8 cellular contexts compared by ENCODE assay signal in the genomic region with DNA sequence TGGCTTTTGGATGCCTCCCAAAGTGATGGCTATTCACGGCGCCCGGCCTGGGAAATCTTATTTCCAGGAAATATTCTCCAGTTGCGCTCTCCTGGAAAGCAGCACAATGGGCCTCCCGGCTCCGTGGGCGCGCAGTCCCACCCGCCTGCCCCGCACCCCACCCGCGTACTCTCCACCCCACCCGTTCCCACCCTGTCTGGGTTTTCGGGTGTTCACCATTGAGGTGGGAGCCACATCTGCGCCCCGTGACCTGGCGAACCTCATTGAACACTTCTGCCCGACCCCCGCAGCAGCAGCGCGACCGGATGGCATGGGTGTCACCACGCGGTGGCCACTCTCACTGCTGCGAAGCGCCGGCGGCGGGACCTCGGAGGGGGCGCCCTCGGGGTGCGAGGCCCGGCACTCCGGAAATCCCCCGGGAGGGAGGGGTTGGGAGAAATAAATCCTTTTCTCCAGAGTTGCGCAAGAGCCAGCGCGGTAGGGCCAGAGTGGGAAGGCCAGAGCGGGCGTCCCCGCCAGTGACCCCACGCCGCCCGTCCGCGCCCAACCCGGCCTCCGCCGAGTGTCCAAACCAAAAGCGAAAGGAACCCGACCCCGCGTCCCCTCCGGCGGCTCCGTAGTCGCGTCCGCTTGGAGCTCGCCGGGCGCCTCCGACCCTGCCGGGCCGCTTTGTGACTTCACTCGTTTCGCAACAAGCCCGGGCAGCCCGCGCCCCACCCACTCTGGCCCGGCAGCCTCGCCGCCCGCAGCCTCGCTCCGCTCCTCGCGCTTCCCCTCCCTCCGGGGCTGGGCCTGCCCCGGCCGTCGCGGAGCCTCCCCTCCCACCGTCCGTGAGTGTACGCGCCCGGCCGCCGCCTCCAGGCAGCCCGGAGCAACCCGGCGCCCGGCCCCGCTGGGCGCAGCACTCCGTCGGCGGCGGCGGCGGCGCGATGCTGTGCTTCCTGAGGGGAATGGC. TPM values are rescaled to one million over a fixed set of nuclear protein-coding genes. Genes with fewer than 3 reads are reported as not detected.
DNase-seq lines count a peak whose midpoint lies in the region; ATAC-seq and TF ChIP-seq lines count a peak whose summit lies in the region.

A gene with protein sequence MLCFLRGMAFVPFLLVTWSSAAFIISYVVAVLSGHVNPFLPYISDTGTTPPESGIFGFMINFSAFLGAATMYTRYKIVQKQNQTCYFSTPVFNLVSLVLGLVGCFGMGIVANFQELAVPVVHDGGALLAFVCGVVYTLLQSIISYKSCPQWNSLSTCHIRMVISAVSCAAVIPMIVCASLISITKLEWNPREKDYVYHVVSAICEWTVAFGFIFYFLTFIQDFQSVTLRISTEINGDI (plus strand): TSS at position 720 of the 955 bp plus-strand sequence. CDS start 210 bp downstream, at position 930.

- WGBS in spleen, 5 donors, result 1 to 2% (median 2%) methylated on average over 41 to 105 of the region's 105 CpGs

- H3K27me3 ChIP-seq in spleen (replicated peaks in 1 of 7), result no peaks in the 10 kb centered on the region

- H3K4me1 ChIP-seq in spleen, result peaks cover 0 to 70% (median 33%) of the 10 kb centered on the region in 6 donors

- TF ChIP-seq POLR2A in spleen (IDR thresholded peaks at IDR 0.05), result peak; percentile 13 to 84 (median 40)

- peak in 6 of 11 experiments; percentile 9 to 28 (median 22) for TF ChIP-seq CTCF in spleen (IDR thresholded peaks at IDR 0.05 in 8 of 11, conservative IDR thresholded peaks at IDR 0.05 in 3 of 11)

- peak within 1 kb of the TSS; percentile 50 to 93 (median 72) for H3K4me3 ChIP-seq in spleen

- peak; percentile 74 for ATAC-seq in HG02623 (IDR thresholded peaks at IDR 0.05; ENCODE audit: unreplicated experiment)

- DNase-seq in NCI-H1436 (lab: John Stamatoyannopoulos, UW), result peak; percentile 57
- no peak for DNase-seq in NCI-H1436 treated with DMSO at 0.1 percent for 48 hours (lab: John Stamatoyannopoulos, UW)
- DNase-seq in NCI-H146 treated with DMSO at 0.1 percent for 48 hours (lab: John Stamatoyannopoulos, UW; ENCODE audit: unreplicated experiment), result peak; percentile 59
- peak; percentile 45 to 60 (median 47) for DNase-seq in activated CD4-positive, CD25-positive, alpha-beta regulatory T cell (lab: John Stamatoyannopoulos, UW)
- DNase-seq in caudate nucleus (lab: John Stamatoyannopoulos, UW), result peak in 53 of 61 donors; percentile 5 to 77 (median 35)
- DNase-seq in inferior parietal cortex (ENCODE audit: extremely low spot score), result peak; percentile 35
- peak; percentile 98 for DNase-seq in spleen

- H3K9me3 ChIP-seq in spleen, result no peaks in the 10 kb centered on the region

- peaks cover 0 to 7% (median 0%) of the 10 kb centered on the region in 6 donors for H3K36me3 ChIP-seq in spleen

- intact Hi-C loops in spleen (cut with DNase I; ENCODE audit: low total_unique reads), result no loop called here

- H3K27ac ChIP-seq in caudate nucleus (ENCODE audit: low read depth, low read length), result peak within 1 kb of the TSS; percentile 76
- H3K27ac ChIP-seq in spleen, result peak within 1 kb of the TSS; percentile 93 to 99 (median 98)

RNA-seq across cellular contexts. Expression of the gene that starts here (rescaled TPM):
- 10 to 100 TPM; 12.4 to 43.1 (median 19.6) TPM for total RNA-seq in spleen
- 10 to 100 TPM in 2 of 3 donors, 1 to 10 TPM in 1; 8.4 to 15.5 (median 10.8) TPM for polyA plus RNA-seq in spleen
